In genomic region chr1:214305164-214305751, GRCh38 we compare ENCODE assay signal across 35 cellular contexts.
"Had no signal": no experiment of that assay in that cellular context is flagged by ENCODE, and none has a peak within 500 bp of the region (broad histone marks: within the 10 kb centered on the region; RNA-seq: fewer than 3 reads in every experiment).

No MANE protein-coding gene starts in this region.

- H3K4me1 ChIP-seq: foreskin keratinocyte had no signal

- DNase-seq: activated CD4-positive, alpha-beta T cell treated with anti-CD3 and anti-CD28 coated beads for 4 hours; activated CD4-positive, alpha-beta T cell treated with anti-CD3 and anti-CD28 coated beads, Interleukin-2, amount 10 ng/mL, durations not matched to agents 7 days and 5 days; activated CD4-positive, alpha-beta T cell treated with anti-CD3 and anti-CD28 coated beads, Interleukin-2, amount 50 U/mL, for 4 hours; activated CD4-positive, CD25-positive, alpha-beta regulatory T cell; activated CD4-positive, CD25-positive, alpha-beta regulatory T cell treated with anti-CD3 and anti-CD28 coated beads, Interleukin-2, amount 50 U/mL, for 72 hours; activated CD8-positive, alpha-beta memory T cell treated with anti-CD3 and anti-CD28 coated beads for 24 hours; activated CD8-positive, alpha-beta T cell treated with anti-CD3 and anti-CD28 coated beads for 36 hours; activated effector memory CD4-positive, alpha-beta T cell treated with Interleukin-2 at 50 U/mL for 16 hours; activated gamma-delta T cell treated with Interleukin-2 at 50 U/mL for 16 hours; activated naive CD4-positive, alpha-beta T cell treated with anti-CD3 and anti-CD28 coated beads, Interleukin-2, amount 50 U/mL, for 16 hours; activated naive CD4-positive, alpha-beta T cell treated with Interleukin-2 at 50 U/mL for 16 hours; activated T-cell treated with anti-CD3 and anti-CD28 coated beads, Interleukin-2, amount 50 U/mL, for 4 hours; amniotic stem cell; anterior cingulate cortex; brain microvascular endothelial cell; dorsolateral prefrontal cortex; effector memory CD4-positive, alpha-beta T cell; erythroblast; foreskin keratinocyte; gastrocnemius medialis; glutamatergic neuron; heart left ventricle; T-helper 1 cell; T-helper 17 cell; T1000; WERI-Rb-1 had no signal

- H3K27ac Mint-ChIP-seq: activated CD4-positive, alpha-beta T cell treated with anti-CD3 and anti-CD28 coated beads, Interleukin-2, amount 10 ng/mL, durations not matched to agents 7 days and 5 days; activated CD8-positive, alpha-beta T cell treated with anti-CD3 and anti-CD28 coated beads for 36 hours; activated naive CD8-positive, alpha-beta T cell; dendritic cell treated with granulocyte-macrophage colony-stimulating factor and Interleukin-4, amounts not matched to agents 40 ng/mL and 50 ng/mL, for 4 days; T-helper 17 cell; T-helper 2 cell treated with Interferon-gamma antibody and Interleukin-4, amounts not matched to agents 5 μg/mL and 100 μg/mL, for 36 hours had no signal

- H3K27me3 Mint-ChIP-seq: activated CD4-positive, alpha-beta T cell treated with anti-CD3 and anti-CD28 coated beads, Interleukin-2, amount 10 ng/mL, durations not matched to agents 7 days and 5 days; activated CD8-positive, alpha-beta T cell treated with anti-CD3 and anti-CD28 coated beads for 36 hours; activated naive CD8-positive, alpha-beta T cell; activated T-helper 17 cell treated with anti-CD3 and anti-CD28 coated beads, Interleukin-2, amount 50 U/mL, for 72 hours; central memory CD8-positive, alpha-beta T cell; dendritic cell treated with granulocyte-macrophage colony-stimulating factor and Interleukin-4, amounts not matched to agents 40 ng/mL and 50 ng/mL, for 4 days; T-helper 17 cell had no signal

- H3K36me3 ChIP-seq: brain microvascular endothelial cell, gastrocnemius medialis, WERI-Rb-1 had no signal

- H3K9me3 Mint-ChIP-seq: activated CD4-positive, alpha-beta T cell treated with anti-CD3 and anti-CD28 coated beads, Interleukin-2, amount 10 ng/mL, durations not matched to agents 7 days and 5 days; activated CD8-positive, alpha-beta T cell treated with anti-CD3 and anti-CD28 coated beads for 36 hours; activated T-cell treated with anti-CD3 and anti-CD28 coated beads, Interleukin-2, amount 50 U/mL, for 4 hours; activated T-helper 17 cell treated with anti-CD3 and anti-CD28 coated beads, Interleukin-2, amount 50 U/mL, for 72 hours; central memory CD8-positive, alpha-beta T cell; dendritic cell treated with granulocyte-macrophage colony-stimulating factor and Interleukin-4, amounts not matched to agents 40 ng/mL and 50 ng/mL, for 4 days; T-helper 2 cell treated with Interferon-gamma antibody and Interleukin-4, amounts not matched to agents 5 μg/mL and 100 μg/mL, for 36 hours had no signal

- FAIRE-seq: astrocyte, bronchial epithelial cell had no signal

- H3K27ac ChIP-seq: brain microvascular endothelial cell, coronary artery, dorsolateral prefrontal cortex, esophagus muscularis mucosa, foreskin keratinocyte, gastrocnemius medialis, WERI-Rb-1 had no signal

- H3K9me3 ChIP-seq: esophagus muscularis mucosa, gastrocnemius medialis, heart left ventricle had no signal

- H3K4me3 Mint-ChIP-seq: activated CD4-positive, alpha-beta T cell treated with anti-CD3 and anti-CD28 coated beads, Interleukin-2, amount 10 ng/mL, durations not matched to agents 7 days and 5 days; activated CD8-positive, alpha-beta T cell treated with anti-CD3 and anti-CD28 coated beads for 36 hours; activated naive CD8-positive, alpha-beta T cell; activated T-cell treated with anti-CD3 and anti-CD28 coated beads, Interleukin-2, amount 50 U/mL, for 4 hours; activated T-helper 17 cell treated with anti-CD3 and anti-CD28 coated beads, Interleukin-2, amount 50 U/mL, for 72 hours; central memory CD8-positive, alpha-beta T cell; dendritic cell treated with granulocyte-macrophage colony-stimulating factor and Interleukin-4, amounts not matched to agents 40 ng/mL and 50 ng/mL, for 4 days; T-helper 17 cell; T-helper 2 cell treated with Interferon-gamma antibody and Interleukin-4, amounts not matched to agents 5 μg/mL and 100 μg/mL, for 36 hours had no signal

- H3K4me3 ChIP-seq: coronary artery, dorsolateral prefrontal cortex, esophagus muscularis mucosa, gastrocnemius medialis, heart left ventricle had no signal

- ATAC-seq: activated CD8-positive, alpha-beta T cell treated with anti-CD3 and anti-CD28 coated beads for 36 hours; activated T-cell treated with anti-CD3 and anti-CD28 coated beads, Interleukin-2, amount 50 U/mL, for 4 hours; activated T-helper 17 cell treated with anti-CD3 and anti-CD28 coated beads, Interleukin-2, amount 50 U/mL, for 72 hours; foreskin keratinocyte; gastrocnemius medialis; heart left ventricle; T-helper 17 cell had no signal

- H3K27me3 ChIP-seq: brain microvascular endothelial cell, dorsolateral prefrontal cortex, esophagus muscularis mucosa, foreskin keratinocyte, gastrocnemius medialis, heart left ventricle had no signal
